Comparison of ENCODE assay signal across 30 cellular contexts in the genomic region with DNA sequence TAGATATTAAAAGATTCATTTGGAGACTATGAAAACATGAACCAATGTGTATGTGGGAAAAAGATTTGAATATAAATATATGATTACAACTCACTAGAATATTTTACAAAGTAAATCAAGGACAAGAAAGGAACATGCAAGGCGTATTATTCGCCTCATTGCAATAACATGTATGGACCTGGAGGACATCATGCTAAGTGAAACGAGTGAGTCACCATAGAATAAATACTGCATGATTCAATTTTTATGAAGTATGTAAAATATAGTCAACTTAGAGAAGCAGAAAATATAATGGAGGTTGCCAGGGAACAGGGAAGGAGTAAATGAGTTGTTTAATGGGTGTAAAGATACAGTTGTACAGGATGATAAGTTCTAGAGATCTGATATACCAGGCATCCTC. TPM values are rescaled to one million over a fixed set of nuclear protein-coding genes. Genes with fewer than 3 reads are reported as not detected.
"Had no signal": no experiment of that assay in that cellular context is flagged by ENCODE, and none has a peak within 500 bp of the region (broad histone marks: within the 10 kb centered on the region; RNA-seq: fewer than 3 reads in every experiment).

No MANE protein-coding gene starts in this region.

- ATAC-seq: activated CD8-positive, alpha-beta T cell treated with anti-CD3 and anti-CD28 coated beads, Interleukin-2, amount 10 ng/mL, durations not matched to agents 7 days and 5 days; activated naive CD8-positive, alpha-beta T cell treated with anti-CD3 and anti-CD28 coated beads, Interleukin-2, amount 50 U/mL, for 24 hours had no signal

- H3K27ac ChIP-seq: PC-9, SJCRH30 had no signal

- H3K4me2 ChIP-seq: PC-9, SK-N-SH had no signal

- H3K27me3 ChIP-seq: MG63, SJCRH30 had no signal

- H3K9ac ChIP-seq: SK-N-SH had no signal

- H3K4me1 ChIP-seq: SJCRH30 had no signal

- FAIRE-seq: RCC 7860, TTC549 had no signal

- DNase-seq: activated CD4-positive, alpha-beta T cell treated with anti-CD3 and anti-CD28 coated beads, Interleukin-2, amount 10 ng/mL, durations not matched to agents 24 days and 14 days; activated CD4-positive, alpha-beta T cell treated with anti-CD3 and anti-CD28 coated beads, Interleukin-2, amount 50 U/mL, for 4 hours; activated CD8-positive, alpha-beta T cell treated with anti-CD3 and anti-CD28 coated beads, Interleukin-2, amount 10 ng/mL, durations not matched to agents 7 days and 5 days; activated gamma-delta T cell; activated naive CD4-positive, alpha-beta T cell treated with Interleukin-2 at 50 U/mL for 16 hours; activated naive CD8-positive, alpha-beta T cell treated with anti-CD3 and anti-CD28 coated beads, Interleukin-2, amount 50 U/mL, for 24 hours; activated T-cell treated with anti-CD3 and anti-CD28 coated beads, Interleukin-2, amount 50 U/mL, for 24 hours; anterior cingulate cortex; central memory CD4-positive, alpha-beta T cell; Kasumi-1; KG1; MG63; NCI-H1048; NCI-H1105 treated with DMSO at 0.1 percent for 48 hours; NCI-H1436; NCI-H1694 treated with DMSO at 0.1 percent for 48 hours; NCI-H2029; NCI-H2107; NCI-H2171; NCI-H510A; NCI-H526; NCI-H748 treated with DMSO at 0.1 percent for 48 hours; NK-92 treated with Interleukin-12 subunit alpha and Interleukin-12 subunit beta, amount 100 ng/mL, for 24 hours; PC-9; SHP77; SJCRH30; SK-N-SH had no signal

- H3K4me3 ChIP-seq: MG63, PC-9, SJCRH30 had no signal

- H2AFZ ChIP-seq: PC-9 had no signal

- H3K36me3 ChIP-seq: MG63, SJCRH30 had no signal

- H3K9me3 ChIP-seq: MG63, SJCRH30, SK-N-SH had no signal

RNA-seq across cellular contexts. Expression of a gene that starts 4.9 kb away (rescaled TPM):
- total RNA-seq: activated CD4-positive, alpha-beta T cell treated with anti-CD3 and anti-CD28 coated beads, Interleukin-2, amount 10 ng/mL, durations not matched to agents 24 days and 14 days; activated CD8-positive, alpha-beta T cell treated with anti-CD3 and anti-CD28 coated beads, Interleukin-2, amount 10 ng/mL, durations not matched to agents 7 days and 5 days; activated T-helper 2 cell treated with anti-CD3 and anti-CD28 coated beads, Interferon-gamma antibody, Interleukin-2, Interleukin-4, amounts not matched to agents 10 μg/mL and 5 μg/mL and 100 μg/mL, durations not matched to agents 14 hours and 24 hours and 36 hours; PC-9; SJCRH30 had no signal
- polyA plus RNA-seq: SK-N-SH had no signal
